ENCODE assay signal across 8 cellular contexts in genomic region chrX:65821721-65822496, GRCh38.
DNase-seq lines count a peak whose midpoint lies in the region; ATAC-seq and TF ChIP-seq lines count a peak whose summit lies in the region.

No MANE protein-coding gene starts in this region.

- peak; percentile 74 for ATAC-seq in HG03175 (IDR thresholded peaks at IDR 0.05; ENCODE audit: unreplicated experiment)
- ATAC-seq in GM21360 (IDR thresholded peaks at IDR 0.05; ENCODE audit: unreplicated experiment) = no peak
- no peak for ATAC-seq in GM18870 (IDR thresholded peaks at IDR 0.05; ENCODE audit: unreplicated experiment)

- H3K9me3 Mint-ChIP-seq in progenitor cell of endocrine pancreas (ENCODE audit: low read depth) = peaks cover 23% of the 10 kb centered on the region

- H3K4me3 ChIP-seq in GM12865 (ENCODE audit: low read depth, low read length) (peak overlapping the region; percentile 33; the same call in 1 of the 2 replicates), cardiac muscle cell (peak overlapping the region; percentile 16)

- no peak overlapping the region for H3K27ac ChIP-seq in cardiac muscle cell

- no peaks in the 10 kb centered on the region for H3K36me3 Mint-ChIP-seq in progenitor cell of endocrine pancreas (ENCODE audit: insufficient read depth)

- no peak overlapping the region for H3K27ac Mint-ChIP-seq in progenitor cell of endocrine pancreas

- no peaks in the 10 kb centered on the region for H3K27me3 Mint-ChIP-seq in progenitor cell of endocrine pancreas

- no peaks in the 10 kb centered on the region for H3K4me1 Mint-ChIP-seq in progenitor cell of endocrine pancreas (ENCODE audit: low read depth)

- DNase-seq in GM12865 (ENCODE audit: low read depth) (no peak), cardiac muscle cell (ENCODE audit: low read depth in 1 of 2, low spot score in 1 of 2) (peak; percentile 0 to 23), progenitor cell of endocrine pancreas (ENCODE audit: low spot score, unreplicated experiment) (no peak)
- peak; percentile 0 to 7 (median 2) for DNase-seq in activated CD8-positive, alpha-beta memory T cell treated with anti-CD3 and anti-CD28 coated beads for 48 hours (ENCODE audit: low read depth in 2 of 3, low spot score in 2 of 3)
- DNase-seq in stimulated activated CD4-positive, alpha-beta T cell treated with anti-CD3 and anti-CD28 coated beads, TNF-alpha, amount 100 ng/mL, for 48 hours (ENCODE audit: low read depth in 3 of 3) = peak; percentile 6 to 20 (median 8)

- H3K27me3 ChIP-seq in cardiac muscle cell = peaks cover 11% of the 10 kb centered on the region

- no peaks in the 10 kb centered on the region for H3K9me3 ChIP-seq in cardiac muscle cell (ENCODE audit: low read depth)

- no peaks in the 10 kb centered on the region for H3K36me3 ChIP-seq in cardiac muscle cell

- no peak overlapping the region for H3K4me3 Mint-ChIP-seq in progenitor cell of endocrine pancreas (ENCODE audit: low read depth)

- H3K4me1 ChIP-seq in cardiac muscle cell (ENCODE audit: low read depth) = no peaks in the 10 kb centered on the region

- no peak for TF ChIP-seq CTCF in GM12865 (IDR thresholded peaks at IDR 0.05; ENCODE audit: insufficient read depth, low read depth, low read length, missing control alignments)
- no peak for TF ChIP-seq CTCF in cardiac muscle cell (IDR thresholded peaks at IDR 0.05; ENCODE audit: low read depth, low read length)
- no peak for TF ChIP-seq CTCF in progenitor cell of endocrine pancreas (IDR thresholded peaks at IDR 0.05; ENCODE audit: unreplicated experiment)

Comparison
In these comparisons a context has a peak if more than half of its experiments do, and no peak if none do; other contexts are left out.
1. DNase-seq: peak in activated CD8-positive, alpha-beta memory T cell treated with anti-CD3 and anti-CD28 coated beads for 48 hours (3 of 3), cardiac muscle cell (2 of 2) and stimulated activated CD4-positive, alpha-beta T cell treated with anti-CD3 and anti-CD28 coated beads, TNF-alpha, amount 100 ng/mL, for 48 hours (3 of 3); none in GM12865 (single experiment) and progenitor cell of endocrine pancreas (single experiment).